ENCODE assay signal across 1 cellular context in genomic region chr10:15658099-15658702, GRCh38.
A peak's percentile ranks its signal among the peaks of the same experiment; 100 is the strongest.
TF ChIP-seq lines count a peak whose summit lies in the region.

No MANE protein-coding gene starts in this region.

TF ChIP-seq in K562, 482 proteins besides CTCF, POLR2A, EP300 and RAD21 (continued from another document):
- no peak for TF ChIP-seq ZNF609 (CRISPR knock-in tag; IDR thresholded peaks at IDR 0.05; ENCODE audit: borderline replicate concordance)
- TF ChIP-seq XRCC5 (IDR thresholded peaks at IDR 0.05; ENCODE audit: low read depth, low read length), result no peak
- TF ChIP-seq FOS (IDR thresholded peaks at IDR 0.05; ENCODE audit: extremely low read depth, insufficient read length), result no peak
- TF ChIP-seq CBFA2T3 (IDR thresholded peaks at IDR 0.05), result peak; percentile 77
- peak; percentile 45 for TF ChIP-seq STAT5A (IDR thresholded peaks at IDR 0.05; ENCODE audit: borderline replicate concordance, low read length)
- TF ChIP-seq PHTF2 (CRISPR knock-in tag; IDR thresholded peaks at IDR 0.05), result no peak
- no peak for TF ChIP-seq BDP1 (IDR thresholded peaks at IDR 0.05; ENCODE audit: insufficient read depth, insufficient read length)
- TF ChIP-seq TFAP4 (CRISPR knock-in tag; IDR thresholded peaks at IDR 0.05; ENCODE audit: borderline replicate concordance), result no peak
- TF ChIP-seq NFATC3 (IDR thresholded peaks at IDR 0.05), result no peak
- TF ChIP-seq FOXO4 (CRISPR knock-in tag; IDR thresholded peaks at IDR 0.05), result no peak
- no peak for TF ChIP-seq NR2F6 (CRISPR knock-in tag; IDR thresholded peaks at IDR 0.05)
- TF ChIP-seq SMAD4 (CRISPR knock-in tag; conservative IDR thresholded peaks at IDR 0.05), result peak; percentile 48; the same call in 1 of the 2 replicates
- no peak for TF ChIP-seq SAP30 (IDR thresholded peaks at IDR 0.05; ENCODE audit: borderline replicate concordance, insufficient read depth, low read depth, low read length, poor library complexity, severe bottlenecking)
- no peak for TF ChIP-seq ZNF280A (IDR thresholded peaks at IDR 0.05; ENCODE audit: low read depth, partially characterized antibody)
- TF ChIP-seq CBX2 (IDR thresholded peaks at IDR 0.05; ENCODE audit: insufficient read depth, low read length, poor library complexity, severe bottlenecking), result no peak
- TF ChIP-seq MED1 (CRISPR knock-in tag; IDR thresholded peaks at IDR 0.05; ENCODE audit: borderline replicate concordance), result no peak
- TF ChIP-seq ZFP1 (CRISPR knock-in tag; IDR thresholded peaks at IDR 0.05), result no peak
- no peak for TF ChIP-seq ZFX (CRISPR knock-in tag; IDR thresholded peaks at IDR 0.05)
- no peak for TF ChIP-seq ZNF395 (CRISPR knock-in tag; IDR thresholded peaks at IDR 0.05)
- TF ChIP-seq CHCHD3 (CRISPR knock-in tag; IDR thresholded peaks at IDR 0.05), result no peak
- no peak for TF ChIP-seq ZNF57 (CRISPR knock-in tag; IDR thresholded peaks at IDR 0.05)
- peak; percentile 85 for TF ChIP-seq ARID1B (IDR thresholded peaks at IDR 0.05)
- TF ChIP-seq ILF3 (IDR thresholded peaks at IDR 0.05; ENCODE audit: borderline replicate concordance), result no peak
- TF ChIP-seq TEAD4 (IDR thresholded peaks at IDR 0.05; ENCODE audit: low read length), result peak; percentile 89
- TF ChIP-seq TEAD4 (CRISPR knock-in tag; IDR thresholded peaks at IDR 0.05; ENCODE audit: borderline replicate concordance), result no peak
- no peak for TF ChIP-seq ZNF354B (CRISPR knock-in tag; IDR thresholded peaks at IDR 0.05)
- 0 out of 2 replicates have a peak, but pooled peaks have one; percentile 42 for TF ChIP-seq KLF16 (IDR thresholded peaks at IDR 0.05)
- 0 out of 2 replicates have a peak, but pooled peaks have one; percentile 4 for TF ChIP-seq SPI1 (IDR thresholded peaks at IDR 0.05; ENCODE audit: borderline replicate concordance, low read depth, low read length)
- TF ChIP-seq ZNF445 (CRISPR knock-in tag; IDR thresholded peaks at IDR 0.05; ENCODE audit: low read depth), result no peak
- TF ChIP-seq HMBOX1 (IDR thresholded peaks at IDR 0.05), result no peak
- TF ChIP-seq ZNF766 (CRISPR knock-in tag; conservative IDR thresholded peaks at IDR 0.05), result 0 out of 2 replicates have a peak, but pooled peaks have one; percentile 37
- no peak for TF ChIP-seq SAFB (IDR thresholded peaks at IDR 0.05; ENCODE audit: borderline replicate concordance, low read depth, low read length)
- TF ChIP-seq ATF2 (CRISPR knock-in tag; IDR thresholded peaks at IDR 0.05), result no peak
- no peak for TF ChIP-seq PBX2 (CRISPR knock-in tag; IDR thresholded peaks at IDR 0.05; ENCODE audit: low read depth)
- peak; percentile 53 for TF ChIP-seq PBX2 (tag; conservative IDR thresholded peaks at IDR 0.05; ENCODE audit: low read depth)
- TF ChIP-seq NCOR1 (IDR thresholded peaks at IDR 0.05), result peak; percentile 62
- peak; percentile 73 for TF ChIP-seq CCNT2 (IDR thresholded peaks at IDR 0.05; ENCODE audit: borderline replicate concordance, extremely low read depth, insufficient read length, low read depth, low read length)
- TF ChIP-seq RNF2 (IDR thresholded peaks at IDR 0.05), result 0 out of 2 replicates have a peak, but pooled peaks have one; percentile 17
TF ChIP-seq in K562: peak in this region for 31.
